Comparison of ENCODE assay signal across 8 cellular contexts in the genomic region with DNA sequence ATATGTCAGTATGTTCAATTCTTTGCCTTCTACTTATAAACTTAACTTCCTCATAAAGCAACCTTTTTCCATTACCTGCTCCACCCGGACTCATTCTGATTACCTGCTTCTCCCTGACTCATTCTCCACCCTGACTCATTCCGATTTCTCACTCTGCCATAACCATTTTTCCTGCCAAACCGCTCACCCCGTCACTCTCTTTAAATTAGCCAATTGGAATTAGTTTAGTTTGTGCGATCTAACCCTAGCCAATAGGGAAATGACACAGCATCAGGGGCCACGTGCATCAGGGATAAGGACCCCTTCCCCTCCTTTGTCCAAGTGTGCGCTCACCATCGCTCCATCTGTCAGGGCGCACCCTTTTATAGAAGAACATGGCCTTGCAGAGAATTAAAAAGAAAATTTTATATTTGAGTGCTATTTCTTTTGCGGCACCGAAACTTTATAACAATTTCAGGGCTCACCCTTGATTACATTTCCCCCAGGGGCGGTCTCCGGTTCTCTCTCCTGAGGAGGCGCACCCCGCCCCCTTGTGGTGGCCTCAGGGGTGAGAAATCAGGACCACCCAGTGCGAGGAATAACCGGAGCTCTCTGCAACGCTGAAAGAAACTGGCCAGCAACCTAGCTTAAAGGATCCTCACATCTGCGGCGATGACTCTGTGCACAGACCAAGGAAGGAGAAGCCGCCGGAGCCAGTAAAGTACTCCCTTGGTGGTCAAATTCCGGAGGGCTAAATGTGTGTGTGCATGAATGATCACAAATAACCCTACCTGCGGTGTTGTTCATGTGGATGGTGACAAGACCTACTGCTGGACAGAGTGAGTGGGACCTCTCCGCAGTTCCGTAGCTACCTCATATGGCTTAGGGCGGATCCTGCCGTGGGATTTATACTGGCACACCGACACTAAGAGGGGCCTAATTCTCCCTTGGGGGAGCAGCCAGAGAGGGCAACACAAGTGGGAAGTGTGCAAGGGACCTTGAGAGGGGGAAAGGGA. TPM values are rescaled to one million over a fixed set of nuclear protein-coding genes. Genes with fewer than 3 reads are reported as not detected.
DNase-seq lines count a peak whose midpoint lies in the region; ATAC-seq and TF ChIP-seq lines count a peak whose summit lies in the region.

No MANE protein-coding gene starts in this region.

- ATAC-seq in GM21423 (IDR thresholded peaks at IDR 0.05; ENCODE audit: unreplicated experiment): no peak

- peak; percentile 75 for DNase-seq in H4 (ENCODE audit: low spot score)
- DNase-seq in activated CD4-positive, CD25-positive, alpha-beta regulatory T cell treated with anti-CD3 and anti-CD28 coated beads, Interleukin-2, amount 50 U/mL, for 72 hours: peak; percentile 43
- peak; percentile 70 for DNase-seq in choroid plexus epithelial cell (ENCODE audit: low read depth)
- DNase-seq in left kidney (ENCODE audit: low read depth, low spot score): peak; percentile 95
- DNase-seq in stimulated activated CD4-positive, alpha-beta T cell treated with anti-CD3 and anti-CD28 coated beads, TNF-alpha, amount 100 ng/mL, for 48 hours (ENCODE audit: low read depth in 3 of 3): peak; percentile 14 to 31 (median 29)
- no peak for DNase-seq in NCI-H1417 (lab: John Stamatoyannopoulos, UW)
- no peak for DNase-seq in NCI-H446 treated with DMSO at 0.1 percent for 48 hours (lab: John Stamatoyannopoulos, UW)

- peak overlapping the region; percentile 22 for H3K4me3 ChIP-seq in choroid plexus epithelial cell (ENCODE audit: low read depth, low read length)

- peak; percentile 67 for TF ChIP-seq CTCF in choroid plexus epithelial cell (conservative IDR thresholded peaks at IDR 0.05; ENCODE audit: low read depth, low read length)

RNA-seq across cellular contexts. Expression of gene CBR3, which starts 30.3 kb away (rescaled TPM):
- total RNA-seq in H4 (2014; rRNA removed; shearing (Covaris generic)): 33.0 and 33.6 TPM in 2 replicates

RNA-seq across cellular contexts. Expression of gene CBR1, which starts 34.8 kb away (rescaled TPM):
- 290 and 329 TPM in 2 replicates for total RNA-seq in H4 (2014; rRNA removed; shearing (Covaris generic))

RNA-seq across cellular contexts. Expression of gene SETD4, which starts 44.3 kb away (rescaled TPM):
- total RNA-seq in H4 (2014; rRNA removed; shearing (Covaris generic)): 14.6 and 18.0 TPM in 2 replicates

RNA-seq across cellular contexts. Expression of gene DOP1B, which starts 52.0 kb away (rescaled TPM):
- 1.2 and 1.5 TPM in 2 replicates for total RNA-seq in H4 (2014; rRNA removed; shearing (Covaris generic))

Comparison
In these comparisons a context has a peak if more than half of its experiments do, and no peak if none do; other contexts are left out.
1. DNase-seq: peak in H4 (single experiment), activated CD4-positive, CD25-positive, alpha-beta regulatory T cell treated with anti-CD3 and anti-CD28 coated beads, Interleukin-2, amount 50 U/mL, for 72 hours (single experiment), choroid plexus epithelial cell (single experiment), left kidney (single experiment) and stimulated activated CD4-positive, alpha-beta T cell treated with anti-CD3 and anti-CD28 coated beads, TNF-alpha, amount 100 ng/mL, for 48 hours (3 of 3); none in NCI-H1417 (0 of 3) and NCI-H446 treated with DMSO at 0.1 percent for 48 hours (single experiment).